ENCODE assay signal across 12 cellular contexts in genomic region chr5:177325868-177326381, GRCh38. TPM values are rescaled to one million over a fixed set of nuclear protein-coding genes. Genes with fewer than 3 reads are reported as not detected.
DNase-seq lines count a peak whose midpoint lies in the region; ATAC-seq, FAIRE-seq and TF ChIP-seq lines count a peak whose summit lies in the region.
"Had no signal": no experiment of that assay in that cellular context is flagged by ENCODE, and none has a peak within 500 bp of the region (broad histone marks: within the 10 kb centered on the region; RNA-seq: fewer than 3 reads in every experiment).

No MANE protein-coding gene starts in this region.

- no peak overlapping the region for H2BK5ac ChIP-seq in mesendoderm (ENCODE audit: low read length)

- no peak overlapping the region for H2AK5ac ChIP-seq in mesendoderm (ENCODE audit: low read length)

- H3K27ac ChIP-seq in mesendoderm (ENCODE audit: low read depth, low read length) (no peak overlapping the region), coronary artery (no peak overlapping the region)
- H3K27ac ChIP-seq: ovary had no signal

- H3K27me3 Mint-ChIP-seq in activated T-helper 17 cell treated with anti-CD3 and anti-CD28 coated beads, Interleukin-2, amount 50 U/mL, for 72 hours = no peaks in the 10 kb centered on the region
- no peaks in the 10 kb centered on the region for H3K27me3 Mint-ChIP-seq in naive thymus-derived CD8-positive, alpha-beta T cell
- H3K27me3 Mint-ChIP-seq: activated CD4-positive, alpha-beta T cell treated with anti-CD3 and anti-CD28 coated beads, Interleukin-2, amount 10 ng/mL, durations not matched to agents 7 days and 5 days; central memory CD8-positive, alpha-beta T cell had no signal

- H3K79me2 ChIP-seq in mesendoderm (ENCODE audit: control insufficient read depth, insufficient read depth, low read length) = no peaks in the 10 kb centered on the region

- TF ChIP-seq CTCF in coronary artery (IDR thresholded peaks at IDR 0.05) = no peak

- POLR2A ChIA-PET in naive thymus-derived CD8-positive, alpha-beta T cell (lab: Charles Lee) = no interaction called here

- H3K27ac Mint-ChIP-seq in activated T-helper 17 cell treated with anti-CD3 and anti-CD28 coated beads, Interleukin-2, amount 50 U/mL, for 72 hours = peak overlapping the region; percentile 54
- H3K27ac Mint-ChIP-seq in naive thymus-derived CD8-positive, alpha-beta T cell = peak overlapping the region in 4 of 10 donors; percentile 21 to 90 (median 30)
- H3K27ac Mint-ChIP-seq: activated CD4-positive, alpha-beta T cell treated with anti-CD3 and anti-CD28 coated beads, Interleukin-2, amount 10 ng/mL, durations not matched to agents 7 days and 5 days had no signal

- no peak for ATAC-seq in activated T-helper 17 cell treated with anti-CD3 and anti-CD28 coated beads, Interleukin-2, amount 50 U/mL, for 72 hours (replicated peaks)
- no peak for ATAC-seq in naive thymus-derived CD8-positive, alpha-beta T cell

- FAIRE-seq in G401.6 (lab: Jason Lieb, UNC) = peak; percentile 100

- no peak overlapping the region for H3K4ac ChIP-seq in mesendoderm (ENCODE audit: low read depth, low read length)

- no CpG with 5 or more reads among the region's 1 CpG for WGBS in mesendoderm (ENCODE audit: extremely low coverage, insufficient coverage, low lambda C conversion rate)

- no peak overlapping the region for H3K23ac ChIP-seq in mesendoderm (ENCODE audit: low read length)

- H3K18ac ChIP-seq in mesendoderm (ENCODE audit: low read length) = no peak overlapping the region

- H3K56ac ChIP-seq in mesendoderm (ENCODE audit: low read length) = no peak overlapping the region

- no peaks in the 10 kb centered on the region for H3K79me1 ChIP-seq in mesendoderm (ENCODE audit: low read length)

- H4K5ac ChIP-seq in mesendoderm (ENCODE audit: low read length) = no peak overlapping the region

- H2BK15ac ChIP-seq in mesendoderm (replicated peaks; ENCODE audit: low read depth) = no peak overlapping the region

- no peaks in the 10 kb centered on the region for H3K36me3 ChIP-seq in mesendoderm (ENCODE audit: control insufficient read depth, insufficient read depth, low read length)
- H3K36me3 ChIP-seq: ovary had no signal

- H3K27me3 ChIP-seq in mesendoderm (ENCODE audit: insufficient read depth, low read length, poor library complexity) = no peaks in the 10 kb centered on the region
- H3K27me3 ChIP-seq: ovary had no signal

- no peaks in the 10 kb centered on the region for H3K4me1 ChIP-seq in mesendoderm (ENCODE audit: control insufficient read depth, low read depth, low read length)

- no peak overlapping the region for H3K4me3 Mint-ChIP-seq in activated T-helper 17 cell treated with anti-CD3 and anti-CD28 coated beads, Interleukin-2, amount 50 U/mL, for 72 hours
- H3K4me3 Mint-ChIP-seq in naive thymus-derived CD8-positive, alpha-beta T cell = no peak overlapping the region
- H3K4me3 Mint-ChIP-seq: activated CD4-positive, alpha-beta T cell treated with anti-CD3 and anti-CD28 coated beads, Interleukin-2, amount 10 ng/mL, durations not matched to agents 7 days and 5 days; central memory CD8-positive, alpha-beta T cell had no signal

- H3K4me3 ChIP-seq in mesendoderm (ENCODE audit: low read length) (no peak overlapping the region), coronary artery (no peak overlapping the region)
- H3K4me3 ChIP-seq: ovary had no signal

- H3K9ac ChIP-seq in mesendoderm (ENCODE audit: low read length) = no peak overlapping the region

- no peak overlapping the region for H3K4me2 ChIP-seq in mesendoderm (ENCODE audit: low read length)

- no peak overlapping the region for H2BK120ac ChIP-seq in mesendoderm (ENCODE audit: low read depth, low read length)

- DNase-seq in mesendoderm (peak; percentile 61), coronary artery (ENCODE audit: low spot score) (no peak)
- no peak for DNase-seq in activated CD4-positive, alpha-beta T cell treated with anti-CD3 and anti-CD28 coated beads for 1 hour
- DNase-seq in naive thymus-derived CD8-positive, alpha-beta T cell = no peak
- DNase-seq: activated CD4-positive, alpha-beta T cell treated with anti-CD3 and anti-CD28 coated beads, Interleukin-2, amount 10 ng/mL, durations not matched to agents 7 days and 5 days; activated gamma-delta T cell; NCI-H1436 treated with DMSO at 0.1 percent for 48 hours; NCI-H774 had no signal

- H3K4me1 Mint-ChIP-seq in activated T-helper 17 cell treated with anti-CD3 and anti-CD28 coated beads, Interleukin-2, amount 50 U/mL, for 72 hours = peaks cover 6% of the 10 kb centered on the region
- peaks cover 4 to 31% (median 13%) of the 10 kb centered on the region in 4 donors for H3K4me1 Mint-ChIP-seq in naive thymus-derived CD8-positive, alpha-beta T cell

- H4K8ac ChIP-seq in mesendoderm (ENCODE audit: low read depth, low read length) = no peak overlapping the region

- H3K9me3 Mint-ChIP-seq in activated T-helper 17 cell treated with anti-CD3 and anti-CD28 coated beads, Interleukin-2, amount 50 U/mL, for 72 hours = no peaks in the 10 kb centered on the region
- H3K9me3 Mint-ChIP-seq in naive thymus-derived CD8-positive, alpha-beta T cell = no peaks in the 10 kb centered on the region
- H3K9me3 Mint-ChIP-seq: activated CD4-positive, alpha-beta T cell treated with anti-CD3 and anti-CD28 coated beads, Interleukin-2, amount 10 ng/mL, durations not matched to agents 7 days and 5 days; central memory CD8-positive, alpha-beta T cell had no signal

- H3K36me3 Mint-ChIP-seq in activated T-helper 17 cell treated with anti-CD3 and anti-CD28 coated beads, Interleukin-2, amount 50 U/mL, for 72 hours (ENCODE audit: low read depth) = peaks cover 46% of the 10 kb centered on the region
- H3K36me3 Mint-ChIP-seq in naive thymus-derived CD8-positive, alpha-beta T cell = peaks cover 0 to 37% (median 3%) of the 10 kb centered on the region in 3 donors

RNA-seq across cellular contexts. Expression of gene MXD3, which starts 14.2 kb away (rescaled TPM):
- 10 to 100 TPM; 21.9 to 26.0 TPM for total RNA-seq in activated T-helper 17 cell treated with anti-CD3 and anti-CD28 coated beads, Interleukin-2, amount 50 U/mL, for 72 hours
- 3.1 TPM for polyA plus RNA-seq in mesendoderm (2013, experiment 1 of 2)
- 2.6 TPM for polyA plus RNA-seq in mesendoderm (2013, experiment 2 of 2)
- total RNA-seq in naive thymus-derived CD8-positive, alpha-beta T cell = 10 to 100 TPM; 13.6 to 18.1 TPM
- polyA plus RNA-seq in naive thymus-derived CD8-positive, alpha-beta T cell = 1 to 10 TPM in 1 of 3 donors, under 1 TPM in 2; 0.07 to 1.1 (median 0.44) TPM

RNA-seq across cellular contexts. Expression of gene PRELID1, which starts 22.3 kb away (rescaled TPM):
- 100 to 1,000 TPM; 142 to 314 TPM for total RNA-seq in activated T-helper 17 cell treated with anti-CD3 and anti-CD28 coated beads, Interleukin-2, amount 50 U/mL, for 72 hours
- polyA plus RNA-seq in mesendoderm (2013, experiment 1 of 2) = 308 TPM
- polyA plus RNA-seq in mesendoderm (2013, experiment 2 of 2) = 317 TPM
- 10 to 100 TPM; 54.2 to 61.4 TPM for total RNA-seq in naive thymus-derived CD8-positive, alpha-beta T cell
- 100 to 1,000 TPM; 163 to 204 (median 180) TPM for polyA plus RNA-seq in naive thymus-derived CD8-positive, alpha-beta T cell

RNA-seq across cellular contexts. Expression of gene RAB24, which starts 22.4 kb away (rescaled TPM):
- total RNA-seq in activated T-helper 17 cell treated with anti-CD3 and anti-CD28 coated beads, Interleukin-2, amount 50 U/mL, for 72 hours = 10 to 100 TPM; 21.5 to 28.7 TPM
- polyA plus RNA-seq in mesendoderm (2013, experiment 1 of 2) = 10.6 TPM
- polyA plus RNA-seq in mesendoderm (2013, experiment 2 of 2) = 10.3 TPM
- total RNA-seq in naive thymus-derived CD8-positive, alpha-beta T cell = 10 to 100 TPM; 23.3 TPM
- polyA plus RNA-seq in naive thymus-derived CD8-positive, alpha-beta T cell = 10 to 100 TPM; 20.8 to 26.9 (median 26.1) TPM

RNA-seq across cellular contexts. Expression of gene LMAN2, which starts 25.5 kb away (rescaled TPM):
- total RNA-seq in activated T-helper 17 cell treated with anti-CD3 and anti-CD28 coated beads, Interleukin-2, amount 50 U/mL, for 72 hours = 100 to 1,000 TPM in 1 of 2 donors, 10 to 100 TPM in 1; 94.3 to 122 TPM
- polyA plus RNA-seq in mesendoderm (2013, experiment 1 of 2) = 179 TPM
- polyA plus RNA-seq in mesendoderm (2013, experiment 2 of 2) = 188 TPM
- total RNA-seq in naive thymus-derived CD8-positive, alpha-beta T cell = 10 to 100 TPM; 77.1 to 89.0 TPM
- polyA plus RNA-seq in naive thymus-derived CD8-positive, alpha-beta T cell = 100 to 1,000 TPM; 212 to 243 (median 242) TPM

RNA-seq across cellular contexts. Expression of gene RGS14, which starts 31.8 kb away (rescaled TPM):
- total RNA-seq in activated T-helper 17 cell treated with anti-CD3 and anti-CD28 coated beads, Interleukin-2, amount 50 U/mL, for 72 hours = 100 to 1,000 TPM in 1 of 2 donors, 10 to 100 TPM in 1; 45.5 to 102 TPM
- polyA plus RNA-seq in mesendoderm (2013, experiment 1 of 2) = 8.6 TPM
- 8.8 TPM for polyA plus RNA-seq in mesendoderm (2013, experiment 2 of 2)
- 100 to 1,000 TPM; 117 to 122 TPM for total RNA-seq in naive thymus-derived CD8-positive, alpha-beta T cell
- 10 to 100 TPM; 40.9 to 89.3 (median 45.9) TPM for polyA plus RNA-seq in naive thymus-derived CD8-positive, alpha-beta T cell
